In the genomic region with DNA sequence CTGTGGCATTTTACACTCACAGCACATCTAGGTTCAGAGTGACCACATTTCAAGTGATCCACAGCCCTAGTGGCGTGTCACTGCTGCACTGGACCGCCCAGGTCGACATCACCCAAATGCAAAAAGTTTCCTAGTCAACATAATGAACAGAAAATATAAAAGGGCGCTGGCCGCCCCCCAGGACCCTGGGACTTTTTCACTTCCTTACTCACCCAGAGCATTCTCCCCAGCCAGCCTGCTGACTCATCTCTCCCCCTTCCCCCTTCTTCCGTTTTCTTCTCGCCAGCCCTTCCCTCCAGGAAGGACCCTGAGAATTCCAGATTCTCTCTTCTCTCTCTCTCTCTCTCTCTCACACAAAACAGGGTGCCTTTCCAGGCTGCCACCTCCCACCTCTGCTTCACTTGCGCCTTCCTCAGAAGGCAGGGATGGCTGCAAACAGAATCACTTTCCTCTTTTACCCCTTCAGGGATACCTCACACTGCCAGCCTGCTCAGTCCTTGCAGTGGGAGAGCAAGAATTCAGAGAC, we compare ENCODE assay signal across 8 cellular contexts. TPM values are rescaled to one million over a fixed set of nuclear protein-coding genes. Genes with fewer than 3 reads are reported as not detected.
DNase-seq lines count a peak whose midpoint lies in the region; ATAC-seq and TF ChIP-seq lines count a peak whose summit lies in the region.

No MANE protein-coding gene starts in this region.

- no peak for TF ChIP-seq EP300 in stomach (IDR thresholded peaks at IDR 0.05)

- CTCF ChIA-PET in activated CD8-positive, alpha-beta T cell treated with anti-CD3 and anti-CD28 coated beads for 36 hours (lab: Charles Lee), result no interaction called here
- CTCF ChIA-PET in activated CD8-positive, alpha-beta T cell treated with anti-CD3 and anti-CD28 coated beads, Interleukin-2, amount 10 ng/mL, durations not matched to agents 7 days and 5 days (lab: Charles Lee), result no interaction called here
- CTCF ChIA-PET in PC-3 (lab: Charles Lee), result no interaction called here

- no peak overlapping the region; the same call in 1 of the 2 replicates for H3K9ac ChIP-seq in PC-3 (ENCODE audit: low read length)
- peak overlapping the region; percentile 2 for H3K9ac ChIP-seq in fibroblast of lung (ENCODE audit: insufficient read depth, low read length)
- no peak overlapping the region; the same call in 1 of the 2 replicates for H3K9ac ChIP-seq in Karpas-422 (ENCODE audit: low read length)

- H3K4me1 Mint-ChIP-seq in activated CD8-positive, alpha-beta T cell treated with anti-CD3 and anti-CD28 coated beads for 36 hours (ENCODE audit: low read depth), result peaks cover 6% of the 10 kb centered on the region
- peaks cover 5% of the 10 kb centered on the region for H3K4me1 Mint-ChIP-seq in activated CD8-positive, alpha-beta T cell treated with anti-CD3 and anti-CD28 coated beads, Interleukin-2, amount 10 ng/mL, durations not matched to agents 7 days and 5 days (ENCODE audit: low read depth)
- H3K4me1 Mint-ChIP-seq in stimulated activated naive CD8-positive, alpha-beta T cell treated with anti-CD3 and anti-CD28 coated beads, Interleukin-15, Interleukin-2, amounts not matched to agents 100 ng/mL and 50 ng/mL, for 24 hours (ENCODE audit: low read depth), result peaks cover 12% of the 10 kb centered on the region

- H3K9me3 Mint-ChIP-seq in activated CD8-positive, alpha-beta T cell treated with anti-CD3 and anti-CD28 coated beads for 36 hours, result no peaks in the 10 kb centered on the region
- H3K9me3 Mint-ChIP-seq in activated CD8-positive, alpha-beta T cell treated with anti-CD3 and anti-CD28 coated beads, Interleukin-2, amount 10 ng/mL, durations not matched to agents 7 days and 5 days (ENCODE audit: insufficient read depth), result no peaks in the 10 kb centered on the region
- no peaks in the 10 kb centered on the region for H3K9me3 Mint-ChIP-seq in stimulated activated naive CD8-positive, alpha-beta T cell treated with anti-CD3 and anti-CD28 coated beads, Interleukin-15, Interleukin-2, amounts not matched to agents 100 ng/mL and 50 ng/mL, for 24 hours

- H4K20me1 ChIP-seq in PC-3 (ENCODE audit: low read length) (no peaks in the 10 kb centered on the region), fibroblast of lung (ENCODE audit: control insufficient read depth, extremely low read depth, insufficient read depth, low read length) (no peaks in the 10 kb centered on the region), Karpas-422 (ENCODE audit: insufficient read depth, low read depth, low read length) (no peaks in the 10 kb centered on the region)

- peak overlapping the region; percentile 86 for H2AFZ ChIP-seq in PC-3 (ENCODE audit: low read length)
- peak overlapping the region; percentile 90 for H2AFZ ChIP-seq in fibroblast of lung (ENCODE audit: low read length)
- no peak overlapping the region for H2AFZ ChIP-seq in Karpas-422 (ENCODE audit: low read length)

- no peak overlapping the region; the same call in 1 of the 2 replicates for H3K4me3 ChIP-seq in PC-3 (ENCODE audit: low read length)
- no peak overlapping the region for H3K4me3 ChIP-seq in fibroblast of lung (replicated peaks in 1 of 4; ENCODE audit: control extremely low read depth in 1 of 4, insufficient read depth in 1 of 4, low read depth in 3 of 4, low read length in 4 of 4)
- H3K4me3 ChIP-seq in Karpas-422 (ENCODE audit: low read length), result no peak overlapping the region
- no peak overlapping the region for H3K4me3 ChIP-seq in stomach

- H3K4me1 ChIP-seq in PC-3 (ENCODE audit: insufficient read depth, low read length) (peaks cover 6% of the 10 kb centered on the region), fibroblast of lung (ENCODE audit: control insufficient read depth, extremely low read depth, insufficient read depth, low read length) (no peaks in the 10 kb centered on the region), Karpas-422 (ENCODE audit: low read length) (peaks cover 5% of the 10 kb centered on the region), stomach (peaks cover 0 to 8% (median 0%) of the 10 kb centered on the region in 4 donors)

- no peaks in the 10 kb centered on the region for H3K36me3 Mint-ChIP-seq in activated CD8-positive, alpha-beta T cell treated with anti-CD3 and anti-CD28 coated beads for 36 hours (ENCODE audit: low read depth)
- H3K36me3 Mint-ChIP-seq in activated CD8-positive, alpha-beta T cell treated with anti-CD3 and anti-CD28 coated beads, Interleukin-2, amount 10 ng/mL, durations not matched to agents 7 days and 5 days (ENCODE audit: low read depth), result no peaks in the 10 kb centered on the region
- H3K36me3 Mint-ChIP-seq in stimulated activated naive CD8-positive, alpha-beta T cell treated with anti-CD3 and anti-CD28 coated beads, Interleukin-15, Interleukin-2, amounts not matched to agents 100 ng/mL and 50 ng/mL, for 24 hours (ENCODE audit: low read depth), result no peaks in the 10 kb centered on the region

- H3K4me2 ChIP-seq in PC-3 (ENCODE audit: low read length) (peak overlapping the region; percentile 69), fibroblast of lung (ENCODE audit: extremely low read depth, insufficient read depth, low read length) (peak overlapping the region; percentile 82), Karpas-422 (ENCODE audit: low read depth, low read length, poor library complexity, severe bottlenecking) (no peak overlapping the region)

- H3F3A ChIP-seq in PC-3 (ENCODE audit: low read length, unreplicated experiment), result no peaks in the 10 kb centered on the region

- TF ChIP-seq CTCF in activated CD8-positive, alpha-beta T cell treated with anti-CD3 and anti-CD28 coated beads for 36 hours (IDR thresholded peaks at IDR 0.05), result no peak
- TF ChIP-seq CTCF in PC-3 (conservative IDR thresholded peaks at IDR 0.05; ENCODE audit: low read depth, low read length), result no peak
- no peak for TF ChIP-seq CTCF in fibroblast of lung (conservative IDR thresholded peaks at IDR 0.05 in 1 of 2, IDR thresholded peaks at IDR 0.05 in 1 of 2; ENCODE audit: low read depth in 1 of 2, low read length in 2 of 2)
- no peak for TF ChIP-seq CTCF in stomach (IDR thresholded peaks at IDR 0.05)

- no peaks in the 10 kb centered on the region for H3K9me2 ChIP-seq in PC-3 (replicated peaks; ENCODE audit: low read length)
- H3K9me2 ChIP-seq in Karpas-422 (replicated peaks; ENCODE audit: insufficient read depth, low read length), result no peaks in the 10 kb centered on the region

- WGBS in stomach, 5 donors, result 21 to 25% (median 23%) methylated on average over 8 of the region's 8 CpGs

- H3K27me3 ChIP-seq in PC-3 (ENCODE audit: low read length) (no peaks in the 10 kb centered on the region), fibroblast of lung (ENCODE audit: control insufficient read depth, insufficient read depth, low read length) (no peaks in the 10 kb centered on the region), Karpas-422 (ENCODE audit: low read length) (no peaks in the 10 kb centered on the region), stomach (peaks cover 0 to 8% (median 0%) of the 10 kb centered on the region in 3 donors)

- H3K36me3 ChIP-seq in PC-3 (ENCODE audit: low read depth, low read length) (no peaks in the 10 kb centered on the region), fibroblast of lung (ENCODE audit: control insufficient read depth, insufficient read depth, low read length) (no peaks in the 10 kb centered on the region), Karpas-422 (ENCODE audit: insufficient read depth, low read length) (no peaks in the 10 kb centered on the region), stomach (no peaks in the 10 kb centered on the region)

- POLR2A ChIA-PET in activated CD8-positive, alpha-beta T cell treated with anti-CD3 and anti-CD28 coated beads for 36 hours (lab: Charles Lee), result no interaction called here
- POLR2A ChIA-PET in activated CD8-positive, alpha-beta T cell treated with anti-CD3 and anti-CD28 coated beads, Interleukin-2, amount 10 ng/mL, durations not matched to agents 7 days and 5 days (lab: Charles Lee), result no interaction called here
- POLR2A ChIA-PET in PC-3 (lab: Charles Lee; ENCODE audit: unreplicated experiment), result no interaction called here

- peaks cover 4% of the 10 kb centered on the region for H3K27me3 Mint-ChIP-seq in activated CD8-positive, alpha-beta T cell treated with anti-CD3 and anti-CD28 coated beads for 36 hours
- H3K27me3 Mint-ChIP-seq in activated CD8-positive, alpha-beta T cell treated with anti-CD3 and anti-CD28 coated beads, Interleukin-2, amount 10 ng/mL, durations not matched to agents 7 days and 5 days (ENCODE audit: low read depth), result peaks cover 2% of the 10 kb centered on the region
- H3K27me3 Mint-ChIP-seq in stimulated activated naive CD8-positive, alpha-beta T cell treated with anti-CD3 and anti-CD28 coated beads, Interleukin-15, Interleukin-2, amounts not matched to agents 100 ng/mL and 50 ng/mL, for 24 hours, result peaks cover 3% of the 10 kb centered on the region

- H3K79me2 ChIP-seq in PC-3 (ENCODE audit: low read length) (no peaks in the 10 kb centered on the region), fibroblast of lung (ENCODE audit: control insufficient read depth, insufficient read depth, low read length) (no peaks in the 10 kb centered on the region), Karpas-422 (ENCODE audit: low read length) (no peaks in the 10 kb centered on the region)

- no peak for TF ChIP-seq POLR2A in stomach (IDR thresholded peaks at IDR 0.05)

- peak; percentile 35 for DNase-seq in activated CD8-positive, alpha-beta T cell treated with anti-CD3 and anti-CD28 coated beads for 36 hours
- no peak for DNase-seq in activated CD8-positive, alpha-beta T cell treated with anti-CD3 and anti-CD28 coated beads, Interleukin-2, amount 10 ng/mL, durations not matched to agents 7 days and 5 days
- peak; percentile 37 for DNase-seq in PC-3
- peak; percentile 39 to 80 for DNase-seq in fibroblast of lung (ENCODE audit: low read depth in 2 of 2)
- no peak for DNase-seq in Karpas-422
- no peak for DNase-seq in activated effector memory CD4-positive, alpha-beta T cell treated with anti-CD3 and anti-CD28 coated beads, Interleukin-2, amount 50 U/mL, for 16 hours
- no peak for DNase-seq in stomach

- H3K4me3 Mint-ChIP-seq in activated CD8-positive, alpha-beta T cell treated with anti-CD3 and anti-CD28 coated beads for 36 hours, result no peak overlapping the region
- H3K4me3 Mint-ChIP-seq in activated CD8-positive, alpha-beta T cell treated with anti-CD3 and anti-CD28 coated beads, Interleukin-2, amount 10 ng/mL, durations not matched to agents 7 days and 5 days, result no peak overlapping the region
- peak overlapping the region; percentile 42 for H3K4me3 Mint-ChIP-seq in stimulated activated naive CD8-positive, alpha-beta T cell treated with anti-CD3 and anti-CD28 coated beads, Interleukin-15, Interleukin-2, amounts not matched to agents 100 ng/mL and 50 ng/mL, for 24 hours

- BruUV-seq in PC-3 (replicated peaks; lab: Mats Ljungman, UMichigan), result no TSS peak

- H3K27ac Mint-ChIP-seq in activated CD8-positive, alpha-beta T cell treated with anti-CD3 and anti-CD28 coated beads for 36 hours, result no peak overlapping the region
- H3K27ac Mint-ChIP-seq in activated CD8-positive, alpha-beta T cell treated with anti-CD3 and anti-CD28 coated beads, Interleukin-2, amount 10 ng/mL, durations not matched to agents 7 days and 5 days, result no peak overlapping the region
- H3K27ac Mint-ChIP-seq in stimulated activated naive CD8-positive, alpha-beta T cell treated with anti-CD3 and anti-CD28 coated beads, Interleukin-15, Interleukin-2, amounts not matched to agents 100 ng/mL and 50 ng/mL, for 24 hours, result peak overlapping the region; percentile 38

- H3K27ac ChIP-seq in PC-3 (ENCODE audit: low read length) (peak overlapping the region; percentile 55), fibroblast of lung (ENCODE audit: insufficient read depth, low read length) (peak overlapping the region; percentile 59), Karpas-422 (ENCODE audit: low read length) (no peak overlapping the region), stomach (no peak overlapping the region)

- ATAC-seq in activated CD8-positive, alpha-beta T cell treated with anti-CD3 and anti-CD28 coated beads for 36 hours, result peak; percentile 61
- no peak for ATAC-seq in activated CD8-positive, alpha-beta T cell treated with anti-CD3 and anti-CD28 coated beads, Interleukin-2, amount 10 ng/mL, durations not matched to agents 7 days and 5 days
- peak; percentile 74 for ATAC-seq in PC-3

- intact Hi-C loops in activated CD8-positive, alpha-beta T cell treated with anti-CD3 and anti-CD28 coated beads for 36 hours (cut with micrococcal nuclease), result no loop called here
- intact Hi-C loops in PC-3 (cut with micrococcal nuclease) (no loop called here), stomach (cut with DNase I; ENCODE audit: low total_unique reads) (no loop called here)

- no peaks in the 10 kb centered on the region for H3K9me3 ChIP-seq in PC-3 (ENCODE audit: low read length)
- H3K9me3 ChIP-seq in fibroblast of lung (ENCODE audit: control insufficient read depth, insufficient read depth, low read depth, low read length), result no peaks in the 10 kb centered on the region
- H3K9me3 ChIP-seq in Karpas-422 (ENCODE audit: low read length), result no peaks in the 10 kb centered on the region
- H3K9me3 ChIP-seq in stomach, result no peaks in the 10 kb centered on the region

RNA-seq across cellular contexts. Expression of a gene that starts 21.0 kb away (rescaled TPM):
- total RNA-seq in activated CD8-positive, alpha-beta T cell treated with anti-CD3 and anti-CD28 coated beads for 36 hours, result 10 to 100 TPM; 49.4 to 50.1 TPM
- total RNA-seq in activated CD8-positive, alpha-beta T cell treated with anti-CD3 and anti-CD28 coated beads, Interleukin-2, amount 10 ng/mL, durations not matched to agents 7 days and 5 days, result 10 to 100 TPM; 46.4 to 50.4 TPM
- 33.2 and 46.7 TPM in 2 replicates for total RNA-seq in PC-3 (2014; rRNA removed)
- 9.1 and 12.1 TPM in 2 replicates for total RNA-seq in fibroblast of lung
- 14.7 and 21.9 TPM in 2 replicates for polyA plus RNA-seq in fibroblast of lung
- 17.6 and 32.0 TPM in 2 replicates for polyA plus RNA-seq in fibroblast of lung (2012)
- 12.0 and 19.1 TPM in 2 replicates for polyA minus RNA-seq in fibroblast of lung (ENCODE audit: low replicate concordance)
- total RNA-seq in Karpas-422 (2014; rRNA removed; shearing (Covaris generic); ENCODE audit: low replicate concordance), result 15.9 and 22.2 TPM in 2 replicates
- total RNA-seq in stomach, result 10 to 100 TPM in 4 of 5 donors, 1 to 10 TPM in 1; 5.8 to 49.4 (median 18.5) TPM
- polyA plus RNA-seq in stomach, result 10 to 100 TPM in 2 of 3 donors, 1 to 10 TPM in 1; 7.6 to 13.9 (median 12.8) TPM

RNA-seq across cellular contexts. Expression of a gene that starts 30.6 kb away (rescaled TPM):
- 1 to 10 TPM; 1.3 to 1.5 TPM for total RNA-seq in activated CD8-positive, alpha-beta T cell treated with anti-CD3 and anti-CD28 coated beads for 36 hours
- total RNA-seq in activated CD8-positive, alpha-beta T cell treated with anti-CD3 and anti-CD28 coated beads, Interleukin-2, amount 10 ng/mL, durations not matched to agents 7 days and 5 days, result 1 to 10 TPM; 1.4 to 1.5 TPM
- total RNA-seq in PC-3 (2014; rRNA removed) (1.4 and 2.2 TPM in 2 replicates), fibroblast of lung (0.26 and 0.50 TPM in 2 replicates), stomach (1 to 10 TPM in 2 of 5 donors, under 1 TPM in 1, not detected in 2; 0.92 to 4.6 (median 1.0) TPM)
- polyA plus RNA-seq in fibroblast of lung (0.15 and 0.18 TPM in 2 replicates), stomach (under 1 TPM in 2 of 3 donors, not detected in 1; 0.19 to 0.75 TPM)
- 0.17 and 0.24 TPM in 2 replicates for polyA plus RNA-seq in fibroblast of lung (2012)
- 0.85 TPM in 1 of 2 replicates, not detected in the other for polyA minus RNA-seq in fibroblast of lung (ENCODE audit: low replicate concordance)
- 0.69 and 1.1 TPM in 2 replicates for total RNA-seq in Karpas-422 (2014; rRNA removed; shearing (Covaris generic); ENCODE audit: low replicate concordance)

RNA-seq across cellular contexts. Expression of a gene that starts 31.3 kb away (rescaled TPM):
- under 1 TPM; 0.13 to 0.18 TPM for total RNA-seq in activated CD8-positive, alpha-beta T cell treated with anti-CD3 and anti-CD28 coated beads for 36 hours
- total RNA-seq in activated CD8-positive, alpha-beta T cell treated with anti-CD3 and anti-CD28 coated beads, Interleukin-2, amount 10 ng/mL, durations not matched to agents 7 days and 5 days, result under 1 TPM; 0.05 to 0.08 TPM
- total RNA-seq in PC-3 (2014; rRNA removed) (0.51 and 1.0 TPM in 2 replicates), fibroblast of lung (under 0.01 TPM in 2 replicates), stomach (1 to 10 TPM in 1 of 5 donors, under 1 TPM in 2, not detected in 2; 0.14 to 1.8 (median 0.37) TPM)
- polyA plus RNA-seq in fibroblast of lung (0.08 and 0.09 TPM in 2 replicates), stomach (under 1 TPM in 2 of 3 donors, not detected in 1; 0.06 to 0.10 TPM)
- polyA plus RNA-seq in fibroblast of lung (2012), result 0.54 and 0.63 TPM in 2 replicates
- polyA minus RNA-seq in fibroblast of lung (ENCODE audit: low replicate concordance), result 0.98 and 1.4 TPM in 2 replicates
- not detected in 2 replicates for total RNA-seq in Karpas-422 (2014; rRNA removed; shearing (Covaris generic); ENCODE audit: low replicate concordance)

RNA-seq across cellular contexts. Expression of a gene that starts 33.4 kb away (rescaled TPM):
- 10 to 100 TPM; 66.3 to 66.7 TPM for total RNA-seq in activated CD8-positive, alpha-beta T cell treated with anti-CD3 and anti-CD28 coated beads for 36 hours
- total RNA-seq in activated CD8-positive, alpha-beta T cell treated with anti-CD3 and anti-CD28 coated beads, Interleukin-2, amount 10 ng/mL, durations not matched to agents 7 days and 5 days, result 10 to 100 TPM; 70.3 to 71.3 TPM
- total RNA-seq in PC-3 (2014; rRNA removed) (90.2 and 101 TPM in 2 replicates), fibroblast of lung (42.4 and 59.0 TPM in 2 replicates), stomach (100 to 1,000 TPM in 1 of 5 donors, 10 to 100 TPM in 4; 45.8 to 123 (median 67.7) TPM)
- polyA plus RNA-seq in fibroblast of lung (145 TPM in 2 replicates), stomach (10 to 100 TPM; 69.8 to 93.8 (median 72.0) TPM)
- 220 and 240 TPM in 2 replicates for polyA plus RNA-seq in fibroblast of lung (2012)
- 405 and 524 TPM in 2 replicates for polyA minus RNA-seq in fibroblast of lung (ENCODE audit: low replicate concordance)
- 39.5 and 53.7 TPM in 2 replicates for total RNA-seq in Karpas-422 (2014; rRNA removed; shearing (Covaris generic); ENCODE audit: low replicate concordance)

RNA-seq across cellular contexts. Expression of a gene that starts 44.4 kb away (rescaled TPM):
- total RNA-seq in activated CD8-positive, alpha-beta T cell treated with anti-CD3 and anti-CD28 coated beads for 36 hours, result 10 to 100 TPM; 23.8 to 24.5 TPM
- total RNA-seq in activated CD8-positive, alpha-beta T cell treated with anti-CD3 and anti-CD28 coated beads, Interleukin-2, amount 10 ng/mL, durations not matched to agents 7 days and 5 days, result 10 to 100 TPM; 48.3 to 50.3 TPM
- total RNA-seq in PC-3 (2014; rRNA removed), result 50.5 and 58.6 TPM in 2 replicates
- 25.8 and 27.2 TPM in 2 replicates for total RNA-seq in fibroblast of lung
- polyA plus RNA-seq in fibroblast of lung, result 18.6 and 26.6 TPM in 2 replicates
- polyA plus RNA-seq in fibroblast of lung (2012), result 25.7 and 33.9 TPM in 2 replicates
- polyA minus RNA-seq in fibroblast of lung (ENCODE audit: low replicate concordance), result 33.6 and 72.4 TPM in 2 replicates
- total RNA-seq in Karpas-422 (2014; rRNA removed; shearing (Covaris generic); ENCODE audit: low replicate concordance), result 32.5 and 60.4 TPM in 2 replicates
- 100 to 1,000 TPM in 2 of 5 donors, 10 to 100 TPM in 3; 39.3 to 229 (median 75.9) TPM for total RNA-seq in stomach
- 10 to 100 TPM; 46.3 to 63.7 (median 48.8) TPM for polyA plus RNA-seq in stomach

Comparison
In these comparisons a context has a peak if more than half of its experiments do, and no peak if none do; other contexts are left out.
1. DNase-seq: peak in activated CD8-positive, alpha-beta T cell treated with anti-CD3 and anti-CD28 coated beads for 36 hours (single experiment), PC-3 (single experiment) and fibroblast of lung (2 of 2); none in activated CD8-positive, alpha-beta T cell treated with anti-CD3 and anti-CD28 coated beads, Interleukin-2, amount 10 ng/mL, durations not matched to agents 7 days and 5 days (single experiment), Karpas-422 (single experiment), activated effector memory CD4-positive, alpha-beta T cell treated with anti-CD3 and anti-CD28 coated beads, Interleukin-2, amount 50 U/mL, for 16 hours (single experiment) and stomach (single experiment).
2. H3K27ac ChIP-seq: peak in PC-3 (single experiment) and fibroblast of lung (single experiment); none in Karpas-422 (single experiment) and stomach (0 of 5).